Comparison of ENCODE assay signal across 2 cellular contexts in the genomic region with DNA sequence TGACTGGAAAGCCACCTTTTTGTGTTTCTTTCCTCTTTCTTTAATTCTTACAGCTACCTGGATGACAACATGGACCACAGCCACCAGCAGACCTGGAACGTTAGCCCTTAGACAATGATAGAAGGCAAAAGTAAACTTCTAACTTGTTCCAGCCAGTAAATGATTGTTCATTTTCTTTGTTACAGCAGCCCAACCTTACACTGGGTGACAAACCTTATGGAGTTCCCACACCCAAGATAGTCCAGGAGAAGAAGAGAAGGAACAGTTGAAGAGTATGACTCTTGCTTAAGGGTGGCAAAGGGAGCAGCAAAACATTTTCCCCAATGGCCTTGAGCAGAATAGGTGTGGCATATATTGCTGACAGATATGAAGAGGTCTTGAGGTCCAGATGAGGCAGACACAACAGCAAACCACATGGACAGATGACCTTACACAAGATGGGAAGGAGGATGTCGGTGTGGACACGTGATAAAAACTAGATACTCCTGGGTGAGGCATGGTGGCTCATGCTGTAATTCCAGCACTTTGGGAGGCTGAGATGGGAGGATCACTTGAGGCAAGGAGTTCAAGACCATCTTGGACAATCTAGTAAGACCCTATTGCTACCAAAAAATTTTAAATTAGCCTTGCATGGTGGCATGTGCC.
TF ChIP-seq lines count a peak whose summit lies in the region.

No MANE protein-coding gene starts in this region.

TF ChIP-seq in HepG2, 621 proteins besides CTCF, POLR2A, EP300 and RAD21:
- TF ChIP-seq ATAD3A (CRISPR knock-in tag; IDR thresholded peaks at IDR 0.05) (no peak), ZNF12 (CRISPR knock-in tag; IDR thresholded peaks at IDR 0.05) (peak; percentile 93)
- TF ChIP-seq, protein P1, sequence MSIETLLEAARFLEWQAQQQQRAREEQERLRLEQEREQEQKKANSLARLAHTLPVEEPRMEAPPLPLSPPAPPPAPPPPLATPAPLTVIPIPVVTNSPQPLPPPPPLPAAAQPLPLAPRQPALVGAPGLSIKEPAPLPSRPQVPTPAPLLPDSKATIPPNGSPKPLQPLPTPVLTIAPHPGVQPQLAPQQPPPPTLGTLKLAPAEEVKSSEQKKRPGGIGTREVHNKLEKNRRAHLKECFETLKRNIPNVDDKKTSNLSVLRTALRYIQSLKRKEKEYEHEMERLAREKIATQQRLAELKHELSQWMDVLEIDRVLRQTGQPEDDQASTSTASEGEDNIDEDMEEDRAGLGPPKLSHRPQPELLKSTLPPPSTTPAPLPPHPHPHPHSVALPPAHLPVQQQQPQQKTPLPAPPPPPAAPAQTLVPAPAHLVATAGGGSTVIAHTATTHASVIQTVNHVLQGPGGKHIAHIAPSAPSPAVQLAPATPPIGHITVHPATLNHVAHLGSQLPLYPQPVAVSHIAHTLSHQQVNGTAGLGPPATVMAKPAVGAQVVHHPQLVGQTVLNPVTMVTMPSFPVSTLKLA (IDR thresholded peaks at IDR 0.05): peak; percentile 62; the same call in 1 of the 2 replicates
- TF ChIP-seq, protein P2, sequence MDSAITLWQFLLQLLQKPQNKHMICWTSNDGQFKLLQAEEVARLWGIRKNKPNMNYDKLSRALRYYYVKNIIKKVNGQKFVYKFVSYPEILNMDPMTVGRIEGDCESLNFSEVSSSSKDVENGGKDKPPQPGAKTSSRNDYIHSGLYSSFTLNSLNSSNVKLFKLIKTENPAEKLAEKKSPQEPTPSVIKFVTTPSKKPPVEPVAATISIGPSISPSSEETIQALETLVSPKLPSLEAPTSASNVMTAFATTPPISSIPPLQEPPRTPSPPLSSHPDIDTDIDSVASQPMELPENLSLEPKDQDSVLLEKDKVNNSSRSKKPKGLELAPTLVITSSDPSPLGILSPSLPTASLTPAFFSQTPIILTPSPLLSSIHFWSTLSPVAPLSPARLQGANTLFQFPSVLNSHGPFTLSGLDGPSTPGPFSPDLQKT (CRISPR knock-in tag; IDR thresholded peaks at IDR 0.05; ENCODE audit: borderline replicate concordance): no peak

TF ChIP-seq in GM12878, 131 proteins besides CTCF, POLR2A, EP300 and RAD21:
- TF ChIP-seq NRF1 (conservative IDR thresholded peaks at IDR 0.05; ENCODE audit: low read depth, low read length): no peak
- no peak for TF ChIP-seq SUPT20H (IDR thresholded peaks at IDR 0.05; ENCODE audit: borderline replicate concordance, control insufficient read depth, low read depth, low read length)
- no peak for TF ChIP-seq ATF7 (IDR thresholded peaks at IDR 0.05; ENCODE audit: low read depth)
- no peak for TF ChIP-seq MXI1 (IDR thresholded peaks at IDR 0.05; ENCODE audit: low read depth, low read length)
- TF ChIP-seq NFIC (IDR thresholded peaks at IDR 0.05; ENCODE audit: low read depth, low read length): no peak
- TF ChIP-seq, protein P3, sequence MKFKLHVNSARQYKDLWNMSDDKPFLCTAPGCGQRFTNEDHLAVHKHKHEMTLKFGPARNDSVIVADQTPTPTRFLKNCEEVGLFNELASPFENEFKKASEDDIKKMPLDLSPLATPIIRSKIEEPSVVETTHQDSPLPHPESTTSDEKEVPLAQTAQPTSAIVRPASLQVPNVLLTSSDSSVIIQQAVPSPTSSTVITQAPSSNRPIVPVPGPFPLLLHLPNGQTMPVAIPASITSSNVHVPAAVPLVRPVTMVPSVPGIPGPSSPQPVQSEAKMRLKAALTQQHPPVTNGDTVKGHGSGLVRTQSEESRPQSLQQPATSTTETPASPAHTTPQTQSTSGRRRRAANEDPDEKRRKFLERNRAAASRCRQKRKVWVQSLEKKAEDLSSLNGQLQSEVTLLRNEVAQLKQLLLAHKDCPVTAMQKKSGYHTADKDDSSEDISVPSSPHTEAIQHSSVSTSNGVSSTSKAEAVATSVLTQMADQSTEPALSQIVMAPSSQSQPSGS (IDR thresholded peaks at IDR 0.05; ENCODE audit: low read length): no peak
- TF ChIP-seq, protein P4, sequence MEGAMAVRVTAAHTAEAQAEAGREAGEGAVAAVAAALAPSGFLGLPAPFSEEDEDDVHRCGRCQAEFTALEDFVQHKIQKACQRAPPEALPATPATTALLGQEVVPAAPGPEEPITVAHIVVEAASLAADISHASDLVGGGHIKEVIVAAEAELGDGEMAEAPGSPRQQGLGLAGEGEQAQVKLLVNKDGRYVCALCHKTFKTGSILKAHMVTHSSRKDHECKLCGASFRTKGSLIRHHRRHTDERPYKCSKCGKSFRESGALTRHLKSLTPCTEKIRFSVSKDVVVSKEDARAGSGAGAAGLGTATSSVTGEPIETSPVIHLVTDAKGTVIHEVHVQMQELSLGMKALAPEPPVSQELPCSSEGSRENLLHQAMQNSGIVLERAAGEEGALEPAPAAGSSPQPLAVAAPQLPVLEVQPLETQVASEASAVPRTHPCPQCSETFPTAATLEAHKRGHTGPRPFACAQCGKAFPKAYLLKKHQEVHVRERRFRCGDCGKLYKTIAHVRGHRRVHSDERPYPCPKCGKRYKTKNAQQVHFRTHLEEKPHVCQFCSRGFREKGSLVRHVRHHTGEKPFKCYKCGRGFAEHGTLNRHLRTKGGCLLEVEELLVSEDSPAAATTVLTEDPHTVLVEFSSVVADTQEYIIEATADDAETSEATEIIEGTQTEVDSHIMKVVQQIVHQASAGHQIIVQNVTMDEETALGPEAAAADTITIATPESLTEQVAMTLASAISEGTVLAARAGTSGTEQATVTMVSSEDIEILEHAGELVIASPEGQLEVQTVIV (IDR thresholded peaks at IDR 0.05; ENCODE audit: borderline replicate concordance, partially characterized antibody): no peak
- TF ChIP-seq, protein P5, sequence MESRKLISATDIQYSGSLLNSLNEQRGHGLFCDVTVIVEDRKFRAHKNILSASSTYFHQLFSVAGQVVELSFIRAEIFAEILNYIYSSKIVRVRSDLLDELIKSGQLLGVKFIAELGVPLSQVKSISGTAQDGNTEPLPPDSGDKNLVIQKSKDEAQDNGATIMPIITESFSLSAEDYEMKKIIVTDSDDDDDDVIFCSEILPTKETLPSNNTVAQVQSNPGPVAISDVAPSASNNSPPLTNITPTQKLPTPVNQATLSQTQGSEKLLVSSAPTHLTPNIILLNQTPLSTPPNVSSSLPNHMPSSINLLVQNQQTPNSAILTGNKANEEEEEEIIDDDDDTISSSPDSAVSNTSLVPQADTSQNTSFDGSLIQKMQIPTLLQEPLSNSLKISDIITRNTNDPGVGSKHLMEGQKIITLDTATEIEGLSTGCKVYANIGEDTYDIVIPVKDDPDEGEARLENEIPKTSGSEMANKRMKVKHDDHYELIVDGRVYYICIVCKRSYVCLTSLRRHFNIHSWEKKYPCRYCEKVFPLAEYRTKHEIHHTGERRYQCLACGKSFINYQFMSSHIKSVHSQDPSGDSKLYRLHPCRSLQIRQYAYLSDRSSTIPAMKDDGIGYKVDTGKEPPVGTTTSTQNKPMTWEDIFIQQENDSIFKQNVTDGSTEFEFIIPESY (IDR thresholded peaks at IDR 0.05): no peak
- TF ChIP-seq SP1 (IDR thresholded peaks at IDR 0.05; ENCODE audit: low read depth, low read length): no peak
- no peak for TF ChIP-seq PAX8 (IDR thresholded peaks at IDR 0.05)
- TF ChIP-seq ZNF207 (IDR thresholded peaks at IDR 0.05; ENCODE audit: borderline replicate concordance): no peak
- no peak for TF ChIP-seq CREM (IDR thresholded peaks at IDR 0.05; ENCODE audit: low read depth)
- TF ChIP-seq SIX5 (IDR thresholded peaks at IDR 0.05; ENCODE audit: low read depth, low read length, severe bottlenecking): no peak
- no peak for TF ChIP-seq TCF3 (IDR thresholded peaks at IDR 0.05; ENCODE audit: borderline replicate concordance, insufficient read depth, low read depth, low read length)
- TF ChIP-seq MTA3 (IDR thresholded peaks at IDR 0.05; ENCODE audit: borderline replicate concordance, low read length): no peak
- TF ChIP-seq PAX5 (IDR thresholded peaks at IDR 0.05; ENCODE audit: borderline replicate concordance, low read depth, low read length): no peak
- no peak for TF ChIP-seq SREBF1 (IDR thresholded peaks at IDR 0.05; ENCODE audit: low read length)
- TF ChIP-seq CBX5 (IDR thresholded peaks at IDR 0.05; ENCODE audit: low read depth): no peak
- no peak for TF ChIP-seq ZNF274 (IDR thresholded peaks at IDR 0.05; ENCODE audit: insufficient read depth, insufficient read length)
